ENCODE assay signal across 15 cellular contexts in genomic region chr13:27534108-27534975, GRCh38.
DNase-seq lines count a peak whose midpoint lies in the region; ATAC-seq and TF ChIP-seq lines count a peak whose summit lies in the region.
"Had no signal": no experiment of that assay in that cellular context is flagged by ENCODE, and none has a peak within 500 bp of the region (broad histone marks: within the 10 kb centered on the region; RNA-seq: fewer than 3 reads in every experiment).

No MANE protein-coding gene starts in this region.

- intact Hi-C loops in activated naive CD4-positive, alpha-beta T cell treated with anti-CD3 and anti-CD28 coated beads for 36 hours (cut with micrococcal nuclease): loop anchor here (2.0 to 5.0 kb wide), 3 partner anchors 54 to 178 kb away; partner anchors contain the start of genes LNX2 and POLR1D

- ATAC-seq in esophagus mucosa (peak; percentile 40), naive B cell (ENCODE audit: low read depth in 2 of 2) (no peak), HG03521 (IDR thresholded peaks at IDR 0.05; ENCODE audit: unreplicated experiment) (no peak)

- no peaks in the 10 kb centered on the region for H3K36me3 Mint-ChIP-seq in activated naive CD4-positive, alpha-beta T cell treated with anti-CD3 and anti-CD28 coated beads for 36 hours (ENCODE audit: low read depth)
- H3K36me3 Mint-ChIP-seq in naive B cell (no peaks in the 10 kb centered on the region), type B pancreatic cell (no peaks in the 10 kb centered on the region)
- H3K36me3 Mint-ChIP-seq: CD8-positive, alpha-beta memory T cell; IgD-negative memory B cell had no signal

- no peak overlapping the region for H3K4me3 Mint-ChIP-seq in activated naive CD4-positive, alpha-beta T cell treated with anti-CD3 and anti-CD28 coated beads for 36 hours
- no peak overlapping the region for H3K4me3 Mint-ChIP-seq in naive B cell
- H3K4me3 Mint-ChIP-seq in type B pancreatic cell: no peak overlapping the region
- H3K4me3 Mint-ChIP-seq: IgD-negative memory B cell had no signal

- CTCF ChIA-PET in activated naive CD4-positive, alpha-beta T cell treated with anti-CD3 and anti-CD28 coated beads for 36 hours (lab: Charles Lee): interaction anchor here (0.6 to 4.5 kb wide), 6 partner anchors 10 to 448 kb away, joined by 3 to 60 read pairs (median 4); no protein-coding TSS in a partner anchor

- no peak for TF ChIP-seq CTCF in type B pancreatic cell (conservative IDR thresholded peaks at IDR 0.05)

- peaks cover 8% of the 10 kb centered on the region for H3K4me1 Mint-ChIP-seq in activated naive CD4-positive, alpha-beta T cell treated with anti-CD3 and anti-CD28 coated beads for 36 hours (ENCODE audit: low read depth)
- H3K4me1 Mint-ChIP-seq in naive B cell: peaks cover 12 to 19% (median 18%) of the 10 kb centered on the region in 3 donors
- H3K4me1 Mint-ChIP-seq in type B pancreatic cell (ENCODE audit: unreplicated experiment): peaks cover 8% of the 10 kb centered on the region

- H3K27ac Mint-ChIP-seq in activated naive CD4-positive, alpha-beta T cell treated with anti-CD3 and anti-CD28 coated beads for 36 hours: no peak overlapping the region
- H3K27ac Mint-ChIP-seq in naive B cell: peak overlapping the region in 4 of 6 donors; percentile 7 to 71 (median 38)
- no peak overlapping the region for H3K27ac Mint-ChIP-seq in type B pancreatic cell
- H3K27ac Mint-ChIP-seq: IgD-negative memory B cell had no signal

- DNase-seq in activated naive CD4-positive, alpha-beta T cell treated with anti-CD3 and anti-CD28 coated beads for 36 hours: peak; percentile 7
- DNase-seq in activated naive CD4-positive, alpha-beta T cell treated with anti-CD3 and anti-CD28 coated beads, Interleukin-2, amount 50 U/mL, for 16 hours: no peak
- DNase-seq in naive B cell (no peak), type B pancreatic cell (ENCODE audit: extremely low spot score, unreplicated experiment) (no peak), DMS153 treated with DMSO at 0.1 percent for 48 hours (lab: John Stamatoyannopoulos, UW; ENCODE audit: unreplicated experiment) (no peak)
- DNase-seq: DND-41, MG63, NCI-H1048, NCI-H1436 treated with DMSO at 0.1 percent for 48 hours, NCI-H345, NCI-H524 treated with DMSO at 0.1 percent for 48 hours had no signal

- no peaks in the 10 kb centered on the region for H3K9me3 Mint-ChIP-seq in activated naive CD4-positive, alpha-beta T cell treated with anti-CD3 and anti-CD28 coated beads for 36 hours
- no peaks in the 10 kb centered on the region for H3K9me3 Mint-ChIP-seq in naive B cell
- H3K9me3 Mint-ChIP-seq in type B pancreatic cell: no peaks in the 10 kb centered on the region
- H3K9me3 Mint-ChIP-seq: CD8-positive, alpha-beta memory T cell; IgD-negative memory B cell had no signal

- H3K27me3 Mint-ChIP-seq in activated naive CD4-positive, alpha-beta T cell treated with anti-CD3 and anti-CD28 coated beads for 36 hours (ENCODE audit: low read depth): peaks cover 2% of the 10 kb centered on the region
- H3K27me3 Mint-ChIP-seq in naive B cell (peaks cover 0 to 5% (median 0%) of the 10 kb centered on the region in 3 donors), type B pancreatic cell (peaks cover 3% of the 10 kb centered on the region)
- H3K27me3 Mint-ChIP-seq: CD8-positive, alpha-beta memory T cell had no signal

Comparison
In these comparisons a context has a peak if more than half of its experiments do, and no peak if none do; other contexts are left out.
1. H3K27ac Mint-ChIP-seq: peak in naive B cell (4 of 6); none in activated naive CD4-positive, alpha-beta T cell treated with anti-CD3 and anti-CD28 coated beads for 36 hours (single experiment) and type B pancreatic cell (single experiment).